Comparison of ENCODE assay signal across 10 cellular contexts in the genomic region with DNA sequence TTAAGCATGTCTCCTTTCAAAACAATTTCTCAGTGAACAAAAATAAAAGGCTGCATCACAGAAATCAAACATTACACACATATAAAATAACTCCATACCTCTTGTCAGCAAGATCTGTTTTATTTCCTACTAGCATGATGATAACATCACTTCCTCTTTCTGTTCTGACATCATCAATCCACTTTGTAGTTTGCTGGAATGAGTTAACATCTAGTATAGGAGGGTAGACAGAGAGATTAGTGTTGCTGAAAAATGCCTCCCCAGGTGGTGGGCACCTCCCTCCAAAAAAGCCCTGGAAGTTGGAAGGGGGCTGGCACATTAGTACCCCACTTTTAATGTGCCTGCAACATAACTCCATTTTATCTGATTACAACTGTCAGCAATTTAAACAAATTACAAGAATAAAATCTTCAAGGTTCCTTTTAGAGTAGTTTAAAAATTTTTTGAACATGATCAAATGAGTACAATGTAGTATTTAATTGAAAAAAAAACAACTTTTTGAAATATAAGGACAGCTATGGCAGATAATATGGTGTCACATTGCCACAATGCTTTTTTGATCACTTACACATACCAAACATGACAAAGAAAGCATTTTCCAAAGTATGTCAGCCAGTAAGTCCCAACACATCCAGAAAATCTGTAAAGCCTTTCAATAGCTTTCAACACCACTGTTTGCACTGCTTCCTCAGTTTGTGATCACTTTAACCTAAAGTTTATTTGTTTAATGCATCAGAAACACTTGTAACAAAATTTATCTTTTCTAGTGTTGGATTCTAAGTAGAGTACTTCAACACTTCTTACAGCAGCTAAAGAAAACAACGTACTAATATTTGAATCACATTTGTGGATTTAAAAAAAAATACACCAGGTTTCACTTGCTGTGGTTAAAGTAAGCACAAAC. TPM values are rescaled to one million over a fixed set of nuclear protein-coding genes. Genes with fewer than 3 reads are reported as not detected.
DNase-seq lines count a peak whose midpoint lies in the region; ATAC-seq, FAIRE-seq and TF ChIP-seq lines count a peak whose summit lies in the region.
"Had no signal": no experiment of that assay in that cellular context is flagged by ENCODE, and none has a peak within 500 bp of the region (broad histone marks: within the 10 kb centered on the region; RNA-seq: fewer than 3 reads in every experiment).

No MANE protein-coding gene starts in this region.

- no peak overlapping the region for H3K4me3 ChIP-seq in LNCaP clone FGC (ENCODE audit: low read depth, low read length)
- H3K4me3 ChIP-seq in mucosa of descending colon, result no peak overlapping the region
- no peak overlapping the region for H3K4me3 ChIP-seq in prostate gland
- H3K4me3 ChIP-seq: gastrocnemius medialis, MG63 had no signal

- TF ChIP-seq CTCF in LNCaP clone FGC (IDR thresholded peaks at IDR 0.05; ENCODE audit: control insufficient read depth, extremely low read depth, insufficient read depth), result no peak
- no peak for TF ChIP-seq CTCF in mucosa of descending colon (IDR thresholded peaks at IDR 0.05)
- TF ChIP-seq CTCF in prostate gland (IDR thresholded peaks at IDR 0.05), result no peak

- peak overlapping the region; percentile 20 for H3K27ac Mint-ChIP-seq in activated CD8-positive, alpha-beta T cell treated with anti-CD3 and anti-CD28 coated beads, Interleukin-2, amount 10 ng/mL, durations not matched to agents 7 days and 5 days

- no peaks in the 10 kb centered on the region for H3K4me1 ChIP-seq in mucosa of descending colon (ENCODE audit: low read depth)
- peaks cover 4% of the 10 kb centered on the region for H3K4me1 ChIP-seq in prostate gland (replicated peaks)

- DNase-seq in LNCaP clone FGC (ENCODE audit: low read depth) (peak; percentile 47), mucosa of descending colon (no peak), prostate gland (ENCODE audit: low spot score) (no peak), HCEC 1CT (no peak)
- no peak for DNase-seq in activated CD8-positive, alpha-beta T cell treated with anti-CD3 and anti-CD28 coated beads, Interleukin-2, amount 10 ng/mL, durations not matched to agents 7 days and 5 days
- DNase-seq in activated effector memory CD4-positive, alpha-beta T cell treated with Interleukin-2 at 50 U/mL for 16 hours, result no peak
- DNase-seq: gastrocnemius medialis, MG63 had no signal

- no peaks in the 10 kb centered on the region for H3K27me3 Mint-ChIP-seq in activated CD8-positive, alpha-beta T cell treated with anti-CD3 and anti-CD28 coated beads, Interleukin-2, amount 10 ng/mL, durations not matched to agents 7 days and 5 days (ENCODE audit: low read depth)

- H3K36me3 ChIP-seq in mucosa of descending colon (ENCODE audit: low read depth) (no peaks in the 10 kb centered on the region), prostate gland (no peaks in the 10 kb centered on the region)

- H3K9me3 Mint-ChIP-seq in activated CD8-positive, alpha-beta T cell treated with anti-CD3 and anti-CD28 coated beads, Interleukin-2, amount 10 ng/mL, durations not matched to agents 7 days and 5 days (ENCODE audit: insufficient read depth), result no peaks in the 10 kb centered on the region

- H3K27me3 ChIP-seq in prostate gland (replicated peaks; ENCODE audit: insufficient read depth), result no peaks in the 10 kb centered on the region
- H3K27me3 ChIP-seq: gastrocnemius medialis, MG63 had no signal

- CTCF ChIA-PET in activated CD8-positive, alpha-beta T cell treated with anti-CD3 and anti-CD28 coated beads, Interleukin-2, amount 10 ng/mL, durations not matched to agents 7 days and 5 days (lab: Charles Lee), result interaction anchor here (1.0 to 1.1 kb wide), 2 partner anchors 9 to 90 kb away, joined by 3 read pairs; no protein-coding TSS in a partner anchor

- peak; percentile 44 for ATAC-seq in activated CD8-positive, alpha-beta T cell treated with anti-CD3 and anti-CD28 coated beads, Interleukin-2, amount 10 ng/mL, durations not matched to agents 7 days and 5 days
- ATAC-seq in mucosa of descending colon (peak; percentile 35), GM19397 (IDR thresholded peaks at IDR 0.05; ENCODE audit: unreplicated experiment) (no peak)
- ATAC-seq: gastrocnemius medialis had no signal

- intact Hi-C loops in mucosa of descending colon (cut with DNase I, micrococcal nuclease) (no loop called here), prostate gland (cut with DNase I) (no loop called here)

- H3K4me1 Mint-ChIP-seq in activated CD8-positive, alpha-beta T cell treated with anti-CD3 and anti-CD28 coated beads, Interleukin-2, amount 10 ng/mL, durations not matched to agents 7 days and 5 days (ENCODE audit: low read depth), result peaks cover 12% of the 10 kb centered on the region

- peak; percentile 36 for FAIRE-seq in G401.6 (lab: Jason Lieb, UNC)

- H3K9me3 ChIP-seq in mucosa of descending colon (no peaks in the 10 kb centered on the region), prostate gland (no peaks in the 10 kb centered on the region)
- H3K9me3 ChIP-seq: gastrocnemius medialis, MG63 had no signal

- POLR2A ChIA-PET in activated CD8-positive, alpha-beta T cell treated with anti-CD3 and anti-CD28 coated beads, Interleukin-2, amount 10 ng/mL, durations not matched to agents 7 days and 5 days (lab: Charles Lee), result no interaction called here

- peaks cover 30% of the 10 kb centered on the region for H3K36me3 Mint-ChIP-seq in activated CD8-positive, alpha-beta T cell treated with anti-CD3 and anti-CD28 coated beads, Interleukin-2, amount 10 ng/mL, durations not matched to agents 7 days and 5 days (ENCODE audit: low read depth)

- TF ChIP-seq POLR2A in prostate gland (IDR thresholded peaks at IDR 0.05), result no peak

- H3K4me3 Mint-ChIP-seq in activated CD8-positive, alpha-beta T cell treated with anti-CD3 and anti-CD28 coated beads, Interleukin-2, amount 10 ng/mL, durations not matched to agents 7 days and 5 days, result no peak overlapping the region

- H3K27ac ChIP-seq in prostate gland, result no peak overlapping the region
- H3K27ac ChIP-seq: gastrocnemius medialis had no signal

- WGBS in prostate gland, result 47% methylated on average over 1 of the region's 1 CpG

RNA-seq across cellular contexts. Expression of a gene that starts 44.5 kb away (rescaled TPM):
- total RNA-seq in activated CD8-positive, alpha-beta T cell treated with anti-CD3 and anti-CD28 coated beads, Interleukin-2, amount 10 ng/mL, durations not matched to agents 7 days and 5 days, result 100 to 1,000 TPM in 1 of 2 experiments, 10 to 100 TPM in 1; 97.7 to 101 TPM
- total RNA-seq in mucosa of descending colon (100 to 1,000 TPM; 138 to 140 (median 139) TPM), prostate gland (100 to 1,000 TPM; 152 to 200 TPM)
